In the genomic region with DNA sequence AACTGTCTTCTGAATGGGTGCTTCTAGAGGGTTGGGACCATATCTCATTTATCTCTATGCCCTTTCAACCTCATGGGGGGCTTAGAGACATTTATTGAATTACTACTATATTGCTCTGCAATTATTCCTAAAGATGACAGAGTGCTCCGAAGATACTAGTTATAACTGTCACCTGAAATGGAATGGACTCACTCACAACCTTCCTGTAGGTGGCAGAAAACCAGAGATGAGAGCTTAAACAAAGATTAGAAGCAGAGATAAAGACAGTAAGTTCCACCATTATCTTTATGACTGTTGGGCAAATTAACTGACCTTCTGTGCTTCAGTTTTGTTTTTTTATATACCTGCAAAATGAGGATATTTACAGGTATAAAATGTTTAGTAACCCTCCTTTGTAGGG, we compare ENCODE assay signal across 1 cellular context.
TF ChIP-seq lines count a peak whose summit lies in the region.

No MANE protein-coding gene starts in this region.

TF ChIP-seq in H1, 55 proteins besides CTCF, POLR2A, EP300 and RAD21:
- TF ChIP-seq ZNF274 (IDR thresholded peaks at IDR 0.05; ENCODE audit: borderline replicate concordance, extremely low read depth, low read length) (no peak), JUN (IDR thresholded peaks at IDR 0.05; ENCODE audit: low read depth, low read length) (no peak), POU5F1 (IDR thresholded peaks at IDR 0.05; ENCODE audit: low read depth, low read length) (no peak), EGR1 (IDR thresholded peaks at IDR 0.05; ENCODE audit: borderline replicate concordance, low read depth, low read length) (no peak), SIRT6 (IDR thresholded peaks at IDR 0.05; ENCODE audit: low read length) (no peak), CREB1 (IDR thresholded peaks at IDR 0.05) (no peak), CBX8 (IDR thresholded peaks at IDR 0.05; ENCODE audit: borderline replicate concordance, low read depth, low read length) (no peak), CHD2 (IDR thresholded peaks at IDR 0.05; ENCODE audit: low read length) (no peak), KDM4A (IDR thresholded peaks at IDR 0.05; ENCODE audit: low read depth, low read length, severe bottlenecking) (no peak), EZH2 (IDR thresholded peaks at IDR 0.05; ENCODE audit: low read depth, low read length, severe bottlenecking) (no peak), HDAC6 (IDR thresholded peaks at IDR 0.05; ENCODE audit: low read depth, low read length) (no peak), TEAD4 (IDR thresholded peaks at IDR 0.05; ENCODE audit: low read depth, low read length) (no peak), POLR2AphosphoS5 (IDR thresholded peaks at IDR 0.05; ENCODE audit: low read depth, low read length) (no peak), KDM5A (IDR thresholded peaks at IDR 0.05; ENCODE audit: low read length) (no peak)
- TF ChIP-seq, protein P1, sequence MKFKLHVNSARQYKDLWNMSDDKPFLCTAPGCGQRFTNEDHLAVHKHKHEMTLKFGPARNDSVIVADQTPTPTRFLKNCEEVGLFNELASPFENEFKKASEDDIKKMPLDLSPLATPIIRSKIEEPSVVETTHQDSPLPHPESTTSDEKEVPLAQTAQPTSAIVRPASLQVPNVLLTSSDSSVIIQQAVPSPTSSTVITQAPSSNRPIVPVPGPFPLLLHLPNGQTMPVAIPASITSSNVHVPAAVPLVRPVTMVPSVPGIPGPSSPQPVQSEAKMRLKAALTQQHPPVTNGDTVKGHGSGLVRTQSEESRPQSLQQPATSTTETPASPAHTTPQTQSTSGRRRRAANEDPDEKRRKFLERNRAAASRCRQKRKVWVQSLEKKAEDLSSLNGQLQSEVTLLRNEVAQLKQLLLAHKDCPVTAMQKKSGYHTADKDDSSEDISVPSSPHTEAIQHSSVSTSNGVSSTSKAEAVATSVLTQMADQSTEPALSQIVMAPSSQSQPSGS (IDR thresholded peaks at IDR 0.05; ENCODE audit: low read length) = no peak
TF ChIP-seq in H1: peak in this region for 0.
